In the genomic region with DNA sequence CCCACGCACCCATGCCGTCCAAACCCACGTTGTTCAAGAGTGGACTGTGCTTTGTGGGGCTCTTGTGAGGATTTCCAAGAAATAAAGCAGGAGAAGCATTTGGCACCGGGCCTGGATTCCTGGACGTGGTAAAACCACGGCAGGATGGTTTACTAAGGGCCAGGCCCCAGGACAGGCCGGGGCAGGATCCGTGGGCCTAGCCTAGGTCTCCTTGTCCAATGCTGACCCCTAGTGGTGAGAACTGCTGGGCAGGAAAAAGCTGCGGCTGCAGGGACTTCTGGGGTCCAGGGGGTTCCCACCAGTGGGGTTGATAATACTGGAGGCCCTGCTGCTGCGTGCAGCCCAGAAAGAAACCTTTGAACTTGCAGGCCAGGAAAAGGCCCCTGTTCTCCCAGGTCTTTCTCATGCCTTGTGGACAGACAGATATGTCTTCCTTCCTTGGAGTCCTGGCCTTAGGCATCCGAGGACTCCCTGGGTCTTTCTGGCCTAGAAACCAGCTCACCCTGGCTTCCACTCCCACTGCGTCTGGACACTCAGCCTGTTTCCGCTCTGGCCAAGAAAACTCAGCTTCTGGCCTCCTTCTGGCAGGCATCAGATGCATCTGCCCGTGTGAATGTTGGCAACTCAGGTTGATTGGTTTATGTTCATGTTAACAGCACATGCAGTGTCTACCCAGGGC, we compare ENCODE assay signal across 8 cellular contexts.
DNase-seq lines count a peak whose midpoint lies in the region; ATAC-seq and TF ChIP-seq lines count a peak whose summit lies in the region.

No MANE protein-coding gene starts in this region.

- H3K4me3 ChIP-seq in HFF-Myc (replicated peaks; ENCODE audit: low read depth, low read length) = no peak overlapping the region

- DNase-seq in COLO668 (lab: John Stamatoyannopoulos, UW; ENCODE audit: unreplicated experiment) (peak; percentile 71), HFF-Myc (ENCODE audit: extremely low read depth, low read depth) (peak; percentile 61), RWPE1 (ENCODE audit: low spot score) (peak; percentile 88), head of caudate nucleus (peak; percentile 52 to 96 (median 83)), posterior vena cava (ENCODE audit: low spot score) (peak; percentile 88), GF-D8 (lab: John Stamatoyannopoulos, UW) (no peak)
- DNase-seq in activated naive CD8-positive, alpha-beta T cell treated with anti-CD3 and anti-CD28 coated beads, Interleukin-2, amount 50 U/mL, for 16 hours (ENCODE audit: low read depth, low spot score) = peak; percentile 27

- ATAC-seq in HG03175 (IDR thresholded peaks at IDR 0.05; ENCODE audit: unreplicated experiment) = no peak

- CTCF ChIA-PET in RWPE1 (lab: Yijun Ruan, JAX) = interaction anchor here (0.5 to 1.5 kb wide), 31 partner anchors 9 to 1086 kb away, joined by 3 to 9 read pairs (median 3); no protein-coding TSS in a partner anchor

- intact Hi-C loops in head of caudate nucleus (cut with DNase I) (loop anchor here (10.0 kb wide), 2 partner anchors 442 to 932 kb away; no protein-coding TSS in a partner anchor), posterior vena cava (cut with DNase I) (no loop called here)

- POLR2A ChIA-PET in RWPE1 (lab: Yijun Ruan, JAX; ENCODE audit: low non-redundant PET) = no interaction called here

- peak overlapping the region; percentile 20 for H3K27ac ChIP-seq in RWPE1

- peak; percentile 94 for TF ChIP-seq CTCF in HFF-Myc (IDR thresholded peaks at IDR 0.05; ENCODE audit: low read depth, low read length, missing control alignments)
- peak; percentile 91 for TF ChIP-seq CTCF in RWPE1 (conservative IDR thresholded peaks at IDR 0.05; ENCODE audit: low read depth)
